Comparison of ENCODE assay signal across 9 cellular contexts in genomic region chr17:77472837-77473214, GRCh38.
DNase-seq lines count a peak whose midpoint lies in the region; ATAC-seq, FAIRE-seq and TF ChIP-seq lines count a peak whose summit lies in the region.
"Had no signal": no experiment of that assay in that cellular context is flagged by ENCODE, and none has a peak within 500 bp of the region (broad histone marks: within the 10 kb centered on the region; RNA-seq: fewer than 3 reads in every experiment).

No MANE protein-coding gene starts in this region.

- H3K27me3 ChIP-seq in adipocyte (replicated peaks; ENCODE audit: control insufficient read depth, insufficient read depth, low read length) (no peaks in the 10 kb centered on the region), HepG2 (ENCODE audit: control insufficient read depth in 1 of 2, insufficient read depth in 2 of 2, low read length in 2 of 2) (no peaks in the 10 kb centered on the region), tibial artery (no peaks in the 10 kb centered on the region)

- in situ Hi-C loops in HepG2 (cut with HindIII; ENCODE audit: extremely low pct_ligation_motif_present, low pct_unique_long_range_greater_than_20kb) = no loop called here

- TSS peak; percentile 7 for BruUV-seq in HepG2 (replicated peaks; lab: Mats Ljungman, UMichigan)

- no peak for FAIRE-seq in HepG2 (lab: Jason Lieb, UNC)

- no peak for TF ChIP-seq EP300 in HepG2 (IDR thresholded peaks at IDR 0.05; ENCODE audit: low read depth in 2 of 2, low read length in 2 of 2)
- no peak for TF ChIP-seq EP300 in HepG2 (CRISPR knock-in tag; IDR thresholded peaks at IDR 0.05; ENCODE audit: borderline replicate concordance)

- H2AFZ ChIP-seq in HepG2 (ENCODE audit: low read length) = no peak overlapping the region

- ATAC-seq in HepG2 = no peak

- H3K4me3 Mint-ChIP-seq in activated CD4-positive, alpha-beta T cell treated with anti-CD3 and anti-CD28 coated beads, Interleukin-2, amount 10 ng/mL, durations not matched to agents 24 days and 14 days = peak overlapping the region; percentile 60

- TF ChIP-seq POLR2A in HepG2 (IDR thresholded peaks at IDR 0.05; ENCODE audit: insufficient read depth in 1 of 2, low read depth in 2 of 2, low read length in 2 of 2) = no peak

- H3K36me3 ChIP-seq in adipocyte (ENCODE audit: control insufficient read depth, insufficient read depth, low read length, severe bottlenecking) (peaks cover 10% of the 10 kb centered on the region), HepG2 (replicated peaks in 1 of 2; ENCODE audit: control insufficient read depth in 1 of 2, insufficient read depth in 2 of 2, low read length in 2 of 2) (peaks cover 45 to 81% of the 10 kb centered on the region in 2 experiments), tibial artery (peaks cover 0 to 10% (median 0%) of the 10 kb centered on the region in 3 donors)

- H3K79me2 ChIP-seq in HepG2 (ENCODE audit: insufficient read depth, low read length) = peaks cover 98% of the 10 kb centered on the region

- peak overlapping the region; percentile 83 for H3K27ac Mint-ChIP-seq in activated CD4-positive, alpha-beta T cell treated with anti-CD3 and anti-CD28 coated beads, Interleukin-2, amount 10 ng/mL, durations not matched to agents 24 days and 14 days

- POLR2A ChIA-PET in HepG2 (lab: Yijun Ruan, JAX) = interaction anchor here (0.9 to 2.6 kb wide), 4 partner anchors 13 to 43 kb away, joined by 3 to 19 read pairs (median 5); no protein-coding TSS in a partner anchor

- whole genome bisulfite sequencing in HepG2 (ENCODE audit: low lambda C conversion rate) = 95% methylated on average over 4 of the region's 4 CpGs

- H3K4me2 ChIP-seq in HepG2 (ENCODE audit: low read depth, low read length) = no peak overlapping the region

- H3K4me3 ChIP-seq in adipocyte (ENCODE audit: low read length) (peak overlapping the region; percentile 53), HepG2 (replicated peaks in 1 of 3; ENCODE audit: insufficient read depth in 1 of 3, low read depth in 2 of 3, low read length in 3 of 3) (no peak overlapping the region), tibial artery (no peak overlapping the region)

- no peak for TF ChIP-seq RAD21 in HepG2 (CRISPR knock-in tag; IDR thresholded peaks at IDR 0.05)

- H3K4me1 ChIP-seq in adipocyte (ENCODE audit: control insufficient read depth, insufficient read depth, low read length) = peaks cover 73% of the 10 kb centered on the region
- H3K4me1 ChIP-seq in HepG2 (ENCODE audit: insufficient read depth, low read length) = peaks cover 56% of the 10 kb centered on the region
- H3K4me1 ChIP-seq in tibial artery = peaks cover 10 to 76% (median 65%) of the 10 kb centered on the region in 4 donors

- intact Hi-C loops in activated CD4-positive, alpha-beta T cell treated with anti-CD3 and anti-CD28 coated beads, Interleukin-2, amount 10 ng/mL, durations not matched to agents 24 days and 14 days (cut with micrococcal nuclease) = loop anchor here (1.0 to 5.0 kb wide), 7 partner anchors 8 to 141 kb away; no protein-coding TSS in a partner anchor
- intact Hi-C loops in HepG2 (cut with micrococcal nuclease; ENCODE audit: unreplicated experiment) (loop anchor here (5.0 kb wide), 1 partner anchor 41 kb away; no protein-coding TSS in a partner anchor), tibial artery (cut with DNase I; ENCODE audit: low total_unique reads) (no loop called here)

- TF ChIP-seq CTCF in HepG2 (CRISPR knock-in tag; IDR thresholded peaks at IDR 0.05) = no peak
- TF ChIP-seq CTCF in tibial artery (IDR thresholded peaks at IDR 0.05) = no peak

- peaks cover 95% of the 10 kb centered on the region for H4K20me1 ChIP-seq in HepG2 (ENCODE audit: insufficient read depth, low read length)

- peaks cover 56% of the 10 kb centered on the region for H3K36me3 Mint-ChIP-seq in activated CD4-positive, alpha-beta T cell treated with anti-CD3 and anti-CD28 coated beads, Interleukin-2, amount 10 ng/mL, durations not matched to agents 24 days and 14 days (ENCODE audit: low read depth)

- peaks cover 90% of the 10 kb centered on the region for H3K4me1 Mint-ChIP-seq in activated CD4-positive, alpha-beta T cell treated with anti-CD3 and anti-CD28 coated beads, Interleukin-2, amount 10 ng/mL, durations not matched to agents 24 days and 14 days

- no peaks in the 10 kb centered on the region for H3K27me3 Mint-ChIP-seq in activated CD4-positive, alpha-beta T cell treated with anti-CD3 and anti-CD28 coated beads, Interleukin-2, amount 10 ng/mL, durations not matched to agents 24 days and 14 days

- no peak for DNase-seq in activated CD4-positive, alpha-beta T cell treated with anti-CD3 and anti-CD28 coated beads, Interleukin-2, amount 10 ng/mL, durations not matched to agents 24 days and 14 days
- no peak for DNase-seq in activated CD4-positive, alpha-beta T cell treated with anti-CD3 and anti-CD28 coated beads, Interleukin-2, amount 50 U/mL, for 48 hours
- DNase-seq in adipocyte (ENCODE audit: low read depth) (peak; percentile 21), HepG2 (ENCODE audit: low spot score) (no peak), tibial artery (no peak), NCI-H1105 (lab: John Stamatoyannopoulos, UW) (no peak), DMS53 treated with DMSO at 0.1 percent for 48 hours (lab: John Stamatoyannopoulos, UW; ENCODE audit: unreplicated experiment) (no peak), SKM-1 treated with dmso at 0.1 percent for 144 hours (lab: John Stamatoyannopoulos, UW; ENCODE audit: unreplicated experiment) (no peak)
- DNase-seq: NCI-H69 had no signal

- H3K27ac ChIP-seq in HepG2 (ENCODE audit: extremely low read length, insufficient read depth, low read length) (no peak overlapping the region), tibial artery (peak overlapping the region; percentile 32 to 54)

- H3K9ac ChIP-seq in adipocyte (ENCODE audit: low read length) (peak overlapping the region; percentile 76), HepG2 (ENCODE audit: insufficient read depth, low read depth, low read length) (no peak overlapping the region)

- peaks cover 10% of the 10 kb centered on the region for H3K9me3 Mint-ChIP-seq in activated CD4-positive, alpha-beta T cell treated with anti-CD3 and anti-CD28 coated beads, Interleukin-2, amount 10 ng/mL, durations not matched to agents 24 days and 14 days

- CTCF ChIA-PET in HepG2 (lab: Yijun Ruan, JAX; ENCODE audit: low intra/inter-chr PET ratio, low total read pairs) = no interaction called here

- no peaks in the 10 kb centered on the region for H3K9me3 ChIP-seq in adipocyte (ENCODE audit: control insufficient read depth, low read length)
- H3K9me3 ChIP-seq in HepG2 (ENCODE audit: low read length) = no peaks in the 10 kb centered on the region
- H3K9me3 ChIP-seq in tibial artery = no peaks in the 10 kb centered on the region

TF ChIP-seq in HepG2, 621 proteins besides CTCF, POLR2A, EP300 and RAD21 (continues in another document):
- 0 out of 2 replicates have a peak, but pooled peaks have one; percentile 11 for TF ChIP-seq POLR2AphosphoS5 (IDR thresholded peaks at IDR 0.05; ENCODE audit: low read depth, low read length)
- no peak for TF ChIP-seq NCOA2 (CRISPR knock-in tag; IDR thresholded peaks at IDR 0.05)
- 0 out of 2 replicates have a peak, but pooled peaks have one; percentile 11 for TF ChIP-seq MED1 (CRISPR knock-in tag; IDR thresholded peaks at IDR 0.05)
- TF ChIP-seq GATA4 (IDR thresholded peaks at IDR 0.05; ENCODE audit: borderline replicate concordance, low read depth) = no peak
- TF ChIP-seq ZNF589 (CRISPR knock-in tag; conservative IDR thresholded peaks at IDR 0.05) = no peak
- TF ChIP-seq AKAP8 (CRISPR knock-in tag; IDR thresholded peaks at IDR 0.05) = 0 out of 2 replicates have a peak, but pooled peaks have one; percentile 12
- no peak for TF ChIP-seq MYNN (CRISPR knock-in tag; IDR thresholded peaks at IDR 0.05; ENCODE audit: low read depth)
- TF ChIP-seq MBD4 (IDR thresholded peaks at IDR 0.05; ENCODE audit: borderline replicate concordance, low read length) = no peak
- TF ChIP-seq PHF20 (CRISPR knock-in tag; IDR thresholded peaks at IDR 0.05) = no peak
- TF ChIP-seq SAFB2 (CRISPR knock-in tag; IDR thresholded peaks at IDR 0.05; ENCODE audit: borderline replicate concordance, low read depth) = no peak
- TF ChIP-seq ZBTB14 (CRISPR knock-in tag; IDR thresholded peaks at IDR 0.05) = no peak
- no peak for TF ChIP-seq TRIM24 (CRISPR knock-in tag; IDR thresholded peaks at IDR 0.05)
- TF ChIP-seq ZGPAT (CRISPR knock-in tag; IDR thresholded peaks at IDR 0.05) = no peak
